In the genomic region with DNA sequence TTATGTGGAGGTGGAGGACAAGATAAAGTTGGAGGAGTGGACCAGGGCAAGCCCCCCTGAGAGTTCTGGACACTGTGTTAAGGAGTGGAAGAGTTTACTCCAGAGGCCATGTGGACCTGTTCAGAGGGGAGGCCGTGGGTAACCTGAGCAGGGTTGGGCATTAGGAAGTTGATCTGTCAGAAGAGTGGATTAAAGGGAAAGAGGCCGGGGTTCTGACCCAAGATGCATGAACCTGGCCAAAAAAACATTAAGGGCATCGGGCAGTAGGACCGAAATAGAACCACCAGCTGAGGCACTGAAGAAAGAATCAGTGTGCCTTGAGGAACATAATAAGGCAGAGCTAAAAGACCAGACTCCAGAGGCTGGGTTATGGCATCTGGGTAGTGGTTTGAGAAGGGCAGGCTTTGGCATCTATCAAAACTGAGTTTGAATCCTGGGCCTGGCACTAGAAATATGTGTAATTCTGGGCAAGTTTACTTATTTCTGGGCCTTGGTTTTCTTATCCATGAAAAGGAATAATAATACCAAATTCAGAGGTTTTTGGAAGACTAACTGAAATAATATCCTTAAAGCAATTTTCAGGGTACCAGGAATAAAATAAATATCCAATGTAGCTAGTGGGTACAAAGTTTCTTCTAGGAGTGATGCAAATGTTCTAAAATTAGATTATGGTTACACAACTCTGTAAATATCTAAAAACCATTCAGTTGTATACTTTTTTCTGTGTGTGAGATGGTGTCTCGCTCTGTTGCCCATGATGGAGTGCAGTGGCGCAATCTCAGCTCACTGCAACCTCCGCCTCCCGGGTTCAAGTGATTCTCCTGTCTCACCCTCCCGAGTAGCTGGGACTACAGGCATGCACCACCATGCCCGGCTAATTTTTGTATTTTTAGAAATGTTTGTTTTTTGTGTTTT, we compare ENCODE assay signal across 29 cellular contexts. TPM values are rescaled to one million over a fixed set of nuclear protein-coding genes. Genes with fewer than 3 reads are reported as not detected.
DNase-seq lines count a peak whose midpoint lies in the region; ATAC-seq and TF ChIP-seq lines count a peak whose summit lies in the region.
"Had no signal": no experiment of that assay in that cellular context is flagged by ENCODE, and none has a peak within 500 bp of the region (broad histone marks: within the 10 kb centered on the region; RNA-seq: fewer than 3 reads in every experiment).

No MANE protein-coding gene starts in this region.

- no peak overlapping the region for H2AFZ ChIP-seq in H9 (ENCODE audit: low read length)

- H3K4me2 ChIP-seq in H9 (ENCODE audit: insufficient read depth, insufficient read length, low read length), result no peak overlapping the region

- no peak overlapping the region for H3K14ac ChIP-seq in H9 (ENCODE audit: insufficient read depth, low read length)

- DNase-seq in NOMO-1 treated with DMSO at 0.1 percent for 48 hours (lab: John Stamatoyannopoulos, UW; ENCODE audit: unreplicated experiment) (peak; percentile 32), NOMO-1 treated with dmso at 0.1 percent for 144 hours (lab: John Stamatoyannopoulos, UW; ENCODE audit: unreplicated experiment) (no peak), adipocyte (ENCODE audit: low read depth) (peak; percentile 44), right lobe of liver (peak in 2 of 3 donors; percentile 76 to 77), tibial artery (no peak), NCI-H146 (lab: John Stamatoyannopoulos, UW) (no peak), H9 (no peak)
- DNase-seq in CD4-positive, alpha-beta memory T cell, result no peak
- DNase-seq: activated CD8-positive, alpha-beta T cell treated with anti-CD3 and anti-CD28 coated beads for 36 hours; activated naive CD4-positive, alpha-beta T cell treated with anti-CD3 and anti-CD28 coated beads, Interleukin-2, amount 10 ng/mL, durations not matched to agents 7 days and 5 days; amniotic stem cell; cerebellar nuclear complex; esophagus squamous epithelium; KBM-7; MG63; mucosa of descending colon; NCI-H1417 treated with DMSO at 0.1 percent for 48 hours; NCI-H2081; NCI-H2227 treated with DMSO at 0.1 percent for 48 hours; NCI-H526; retina; SHP77 treated with DMSO at 0.1 percent for 48 hours; stimulated activated CD4-positive, alpha-beta T cell treated with anti-CD3 and anti-CD28 coated beads, Interleukin-1b, Interleukin-23, amount 100 ng/mL, for 48 hours; stimulated activated naive CD4-positive, alpha-beta T cell treated with Interleukin-2 at 50 U/mL for 16 hours; testis had no signal

- no peak overlapping the region for H2BK15ac ChIP-seq in H9 (ENCODE audit: low read depth, low read length)

- no peaks in the 10 kb centered on the region for H3K79me1 ChIP-seq in H9 (ENCODE audit: insufficient read depth, low read depth, low read length, poor library complexity, severe bottlenecking)

- no peaks in the 10 kb centered on the region for H3K36me3 Mint-ChIP-seq in CD4-positive, alpha-beta memory T cell
- no peaks in the 10 kb centered on the region for H3K36me3 Mint-ChIP-seq in H9 (ENCODE audit: insufficient read depth in 1 of 3, low read depth in 3 of 3)
- H3K36me3 Mint-ChIP-seq: activated naive CD4-positive, alpha-beta T cell treated with anti-CD3 and anti-CD28 coated beads, Interleukin-2, amount 10 ng/mL, durations not matched to agents 7 days and 5 days; brain had no signal

- CTCF ChIA-PET in CD4-positive, alpha-beta memory T cell (lab: Charles Lee; ENCODE audit: partially characterized antibody), result interaction anchor here (3.0 kb wide), 1 partner anchor 30 kb away, joined by 9 read pairs; no protein-coding TSS in a partner anchor

- H2BK20ac ChIP-seq in H9 (ENCODE audit: low read depth, low read length, poor library complexity, severe bottlenecking), result no peak overlapping the region

- no peak overlapping the region for H3K4ac ChIP-seq in H9 (ENCODE audit: low read depth, low read length)

- H3K27ac ChIP-seq in right lobe of liver, result peak overlapping the region; percentile 64 to 95 (median 87)
- peak overlapping the region; percentile 46 to 54 for H3K27ac ChIP-seq in tibial artery
- no peak overlapping the region for H3K27ac ChIP-seq in CD4-positive, alpha-beta memory T cell (ENCODE audit: low read depth, low read length)
- no peak overlapping the region for H3K27ac ChIP-seq in H9 (ENCODE audit: insufficient read length, low read depth, low read length)
- H3K27ac ChIP-seq: esophagus squamous epithelium, gastroesophageal sphincter, testis had no signal

- WGBS in right lobe of liver (ENCODE audit: insufficient coverage, low coverage, low lambda C conversion rate, missing lambda C conversion rate), result 21% methylated on average over 9 of the region's 10 CpGs
- WGBS in H9 (ENCODE audit: extremely low coverage, insufficient read length, low lambda C conversion rate), result no CpG with 5 or more reads among the region's 10 CpGs

- H3K4me3 ChIP-seq in adipocyte (ENCODE audit: low read length) (no peak overlapping the region), right lobe of liver (no peak overlapping the region), tibial artery (no peak overlapping the region)
- no peak overlapping the region for H3K4me3 ChIP-seq in CD4-positive, alpha-beta memory T cell (ENCODE audit: low read length in 2 of 2)
- H3K4me3 ChIP-seq: esophagus squamous epithelium, gastroesophageal sphincter, GM12878, MG63, mucosa of descending colon, testis had no signal

- no peak overlapping the region for H3K23ac ChIP-seq in H9 (ENCODE audit: insufficient read length, low read depth, low read length)

- H3K27me3 ChIP-seq in adipocyte (replicated peaks; ENCODE audit: control insufficient read depth, insufficient read depth, low read length) (no peaks in the 10 kb centered on the region), right lobe of liver (no peaks in the 10 kb centered on the region), tibial artery (no peaks in the 10 kb centered on the region), H9 (ENCODE audit: insufficient read depth, low read length) (no peaks in the 10 kb centered on the region)
- H3K27me3 ChIP-seq in CD4-positive, alpha-beta memory T cell (ENCODE audit: insufficient read depth, low read length), result no peaks in the 10 kb centered on the region
- H3K27me3 ChIP-seq: esophagus squamous epithelium, gastroesophageal sphincter, MG63, testis had no signal

- H3K9me3 Mint-ChIP-seq in CD4-positive, alpha-beta memory T cell, result no peaks in the 10 kb centered on the region
- no peaks in the 10 kb centered on the region for H3K9me3 Mint-ChIP-seq in H9
- H3K9me3 Mint-ChIP-seq: activated CD8-positive, alpha-beta T cell treated with anti-CD3 and anti-CD28 coated beads for 36 hours; activated naive CD4-positive, alpha-beta T cell treated with anti-CD3 and anti-CD28 coated beads, Interleukin-2, amount 10 ng/mL, durations not matched to agents 7 days and 5 days; brain; nephron had no signal

- H3K9me3 ChIP-seq in adipocyte (ENCODE audit: control insufficient read depth, low read length) (no peaks in the 10 kb centered on the region), right lobe of liver (no peaks in the 10 kb centered on the region), tibial artery (no peaks in the 10 kb centered on the region), H9 (ENCODE audit: control insufficient read depth, low read depth, low read length) (no peaks in the 10 kb centered on the region)
- H3K9me3 ChIP-seq in CD4-positive, alpha-beta memory T cell (ENCODE audit: control insufficient read depth in 1 of 2, low read length in 2 of 2), result no peaks in the 10 kb centered on the region
- H3K9me3 ChIP-seq: esophagus squamous epithelium, gastroesophageal sphincter, MG63, mucosa of descending colon, testis had no signal

- no peak overlapping the region for H2BK5ac ChIP-seq in H9 (ENCODE audit: insufficient read length, low read length)

- no peaks in the 10 kb centered on the region for H3K4me1 Mint-ChIP-seq in CD4-positive, alpha-beta memory T cell
- no peaks in the 10 kb centered on the region for H3K4me1 Mint-ChIP-seq in H9
- H3K4me1 Mint-ChIP-seq: activated naive CD4-positive, alpha-beta T cell treated with anti-CD3 and anti-CD28 coated beads, Interleukin-2, amount 10 ng/mL, durations not matched to agents 7 days and 5 days; brain had no signal

- no peaks in the 10 kb centered on the region for H3K36me3 ChIP-seq in adipocyte (ENCODE audit: control insufficient read depth, insufficient read depth, low read length, severe bottlenecking)
- no peaks in the 10 kb centered on the region for H3K36me3 ChIP-seq in right lobe of liver
- H3K36me3 ChIP-seq in tibial artery, result no peaks in the 10 kb centered on the region
- no peaks in the 10 kb centered on the region for H3K36me3 ChIP-seq in CD4-positive, alpha-beta memory T cell (ENCODE audit: insufficient read depth, low read length)
- H3K36me3 ChIP-seq: esophagus squamous epithelium, gastroesophageal sphincter, MG63 had no signal

- H3K27ac Mint-ChIP-seq in CD4-positive, alpha-beta memory T cell, result peak overlapping the region in 2 of 7 donors; percentile 8 to 20
- no peak overlapping the region for H3K27ac Mint-ChIP-seq in H9
- H3K27ac Mint-ChIP-seq: activated CD8-positive, alpha-beta T cell treated with anti-CD3 and anti-CD28 coated beads for 36 hours; activated naive CD4-positive, alpha-beta T cell treated with anti-CD3 and anti-CD28 coated beads, Interleukin-2, amount 10 ng/mL, durations not matched to agents 7 days and 5 days; nephron had no signal

- no peak for TF ChIP-seq POLR2A in right lobe of liver (IDR thresholded peaks at IDR 0.05)

- no peak overlapping the region for H2BK120ac ChIP-seq in H9 (ENCODE audit: low read depth, low read length, poor library complexity, severe bottlenecking)

- no peak overlapping the region for H4K5ac ChIP-seq in H9 (ENCODE audit: insufficient read length, low read depth, low read length)

- peak; percentile 89 to 93 (median 90) for ATAC-seq in right lobe of liver
- ATAC-seq: activated CD8-positive, alpha-beta T cell treated with anti-CD3 and anti-CD28 coated beads for 36 hours; gastroesophageal sphincter; GM12878; mucosa of descending colon had no signal

- no peak overlapping the region for H4K8ac ChIP-seq in H9 (replicated peaks; ENCODE audit: insufficient read length, low read depth, low read length)

- TF ChIP-seq CTCF in right lobe of liver (IDR thresholded peaks at IDR 0.05) (no peak), tibial artery (IDR thresholded peaks at IDR 0.05) (no peak), H9 (conservative IDR thresholded peaks at IDR 0.05) (no peak)

- no peak overlapping the region for H2AK5ac ChIP-seq in H9 (ENCODE audit: insufficient read length, low read length)

- H3K9ac ChIP-seq in adipocyte (ENCODE audit: low read length), result no peak overlapping the region
- no peak overlapping the region for H3K9ac ChIP-seq in H9 (ENCODE audit: extremely low read depth, insufficient read length, low read length)

- no peaks in the 10 kb centered on the region for H3K79me2 ChIP-seq in H9 (ENCODE audit: insufficient read depth, low read length)

- no peak overlapping the region for H3K18ac ChIP-seq in H9 (ENCODE audit: insufficient read length, low read depth, low read length)

- intact Hi-C loops in right lobe of liver (cut with DNase I) (no loop called here), tibial artery (cut with DNase I; ENCODE audit: low total_unique reads) (no loop called here)
- intact Hi-C loops in CD4-positive, alpha-beta memory T cell (cut with micrococcal nuclease), result no loop called here

- H3K4me1 ChIP-seq in adipocyte (ENCODE audit: control insufficient read depth, insufficient read depth, low read length), result peaks cover 11% of the 10 kb centered on the region
- peaks cover 0 to 13% (median 5%) of the 10 kb centered on the region in 4 donors for H3K4me1 ChIP-seq in right lobe of liver
- peaks cover 0 to 16% (median 10%) of the 10 kb centered on the region in 4 donors for H3K4me1 ChIP-seq in tibial artery
- no peaks in the 10 kb centered on the region for H3K4me1 ChIP-seq in CD4-positive, alpha-beta memory T cell (ENCODE audit: insufficient read depth, low read length)
- no peaks in the 10 kb centered on the region for H3K4me1 ChIP-seq in H9 (ENCODE audit: insufficient read depth, low read length)
- H3K4me1 ChIP-seq: esophagus squamous epithelium, gastroesophageal sphincter had no signal

- H3K27me3 Mint-ChIP-seq in CD4-positive, alpha-beta memory T cell, result no peaks in the 10 kb centered on the region
- H3K27me3 Mint-ChIP-seq in H9 (ENCODE audit: low read depth), result no peaks in the 10 kb centered on the region
- H3K27me3 Mint-ChIP-seq: activated CD8-positive, alpha-beta T cell treated with anti-CD3 and anti-CD28 coated beads for 36 hours had no signal

- H3K23me2 ChIP-seq in H9 (ENCODE audit: insufficient read length, low read depth, low read length, poor library complexity, severe bottlenecking), result no peaks in the 10 kb centered on the region

- H4K91ac ChIP-seq in H9 (ENCODE audit: insufficient read length, low read depth, low read length), result no peak overlapping the region

- no peak overlapping the region for H3K56ac ChIP-seq in H9 (ENCODE audit: insufficient read length, low read depth, low read length)

- H3T11ph ChIP-seq in H9 (ENCODE audit: low read length), result no peak overlapping the region

- POLR2A ChIA-PET in CD4-positive, alpha-beta memory T cell (lab: Charles Lee; ENCODE audit: partially characterized antibody), result interaction anchor here (1.2 to 1.4 kb wide), 2 partner anchors 11 to 16 kb away, joined by 3 to 5 read pairs; a partner anchor contains a TSS

- no peaks in the 10 kb centered on the region for H4K20me1 ChIP-seq in H9 (ENCODE audit: control insufficient read depth, insufficient read depth, insufficient read length)

- H3K4me3 Mint-ChIP-seq in CD4-positive, alpha-beta memory T cell, result peak overlapping the region in 1 of 8 donors; percentile 35
- H3K4me3 Mint-ChIP-seq in H9, result no peak overlapping the region
- H3K4me3 Mint-ChIP-seq: activated CD8-positive, alpha-beta T cell treated with anti-CD3 and anti-CD28 coated beads for 36 hours; activated naive CD4-positive, alpha-beta T cell treated with anti-CD3 and anti-CD28 coated beads, Interleukin-2, amount 10 ng/mL, durations not matched to agents 7 days and 5 days; brain; nephron had no signal

- no peak overlapping the region for H2BK12ac ChIP-seq in H9 (ENCODE audit: insufficient read length, low read depth, low read length)

RNA-seq across cellular contexts. Expression of a gene that starts 10.9 kb away (rescaled TPM):
- 1 to 10 TPM; 3.5 to 8.5 (median 7.4) TPM for total RNA-seq in right lobe of liver
- total RNA-seq in CD4-positive, alpha-beta memory T cell, result 10 to 100 TPM; 20.2 to 21.8 TPM
- polyA plus RNA-seq in CD4-positive, alpha-beta memory T cell, result 10 to 100 TPM in 1 of 2 donors, 1 to 10 TPM in 1; 9.0 to 12.5 TPM
- total RNA-seq in H9 (2021), result 7.3 and 8.1 TPM in 2 replicates

RNA-seq across cellular contexts. Expression of a gene that starts 15.7 kb away (rescaled TPM):
- total RNA-seq in right lobe of liver (1 to 10 TPM; 2.3 to 5.5 (median 3.4) TPM), H9 (2021) (30.5 and 33.2 TPM in 2 replicates)
- 10 to 100 TPM; 17.0 to 19.3 TPM for total RNA-seq in CD4-positive, alpha-beta memory T cell
- 1 to 10 TPM; 6.8 to 9.4 TPM for polyA plus RNA-seq in CD4-positive, alpha-beta memory T cell

RNA-seq across cellular contexts. Expression of a gene that starts 26.4 kb away (rescaled TPM):
- total RNA-seq in right lobe of liver (10 to 100 TPM in 2 of 6 experiments, 1 to 10 TPM in 4; 8.3 to 11.4 (median 9.7) TPM), H9 (2021) (128 and 129 TPM in 2 replicates)
- 10 to 100 TPM; 28.7 to 30.4 TPM for total RNA-seq in CD4-positive, alpha-beta memory T cell
- polyA plus RNA-seq in CD4-positive, alpha-beta memory T cell, result 10 to 100 TPM; 13.1 to 15.6 TPM

Comparison
In these comparisons a context has a peak if more than half of its experiments do, and no peak if none do; other contexts are left out.
1. DNase-seq: peak in NOMO-1 treated with DMSO at 0.1 percent for 48 hours (single experiment), adipocyte (single experiment) and right lobe of liver (2 of 3); none in NOMO-1 treated with dmso at 0.1 percent for 144 hours (single experiment), tibial artery (0 of 2), NCI-H146 (single experiment), CD4-positive, alpha-beta memory T cell (0 of 5) and H9 (single experiment).
2. H3K27ac ChIP-seq: peak in right lobe of liver (3 of 3) and tibial artery (2 of 2); none in CD4-positive, alpha-beta memory T cell (single experiment) and H9 (single experiment).